ENCODE assay signal across 15 cellular contexts in the genomic region with DNA sequence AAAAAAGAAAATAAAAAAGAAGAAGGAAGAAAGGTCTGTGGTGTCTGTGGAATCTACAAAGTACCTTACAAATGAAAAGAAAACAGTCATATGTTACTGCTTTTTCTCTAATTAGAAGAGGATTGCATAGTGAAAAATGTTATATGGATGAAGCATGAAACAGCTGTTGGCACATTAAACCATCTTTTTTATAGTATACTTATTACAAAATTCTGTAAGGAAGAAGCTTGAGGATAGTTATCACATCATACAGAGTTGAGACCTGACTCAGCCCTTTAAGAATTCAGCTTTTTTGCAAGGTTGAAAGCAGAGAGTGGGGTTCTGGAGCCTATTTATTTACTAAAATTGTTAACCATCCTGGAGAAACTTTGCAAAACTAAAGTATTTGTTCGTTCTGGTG.
DNase-seq lines count a peak whose midpoint lies in the region; ATAC-seq, FAIRE-seq and TF ChIP-seq lines count a peak whose summit lies in the region.
"Had no signal": no experiment of that assay in that cellular context is flagged by ENCODE, and none has a peak within 500 bp of the region (broad histone marks: within the 10 kb centered on the region; RNA-seq: fewer than 3 reads in every experiment).

No MANE protein-coding gene starts in this region.

- H3K4me1 ChIP-seq in IMR-90 (ENCODE audit: control insufficient read depth, insufficient read depth, low read length): 0 out of 2 replicates have a peak, but pooled peaks cover 4% of the 10 kb centered on the region
- H3K4me1 ChIP-seq in astrocyte (ENCODE audit: insufficient read depth, low read length): no peaks in the 10 kb centered on the region
- peaks cover 59 to 62% of the 10 kb centered on the region in 2 experiments for H3K4me1 ChIP-seq in neutrophil (ENCODE audit: control insufficient read depth in 1 of 2, insufficient read depth in 1 of 2, low read depth in 1 of 2, low read length in 1 of 2)
- H3K4me1 ChIP-seq: pancreas had no signal

- H2AFZ ChIP-seq in IMR-90 (replicated peaks; ENCODE audit: low read length, poor library complexity): no peak overlapping the region
- H2AFZ ChIP-seq in astrocyte (ENCODE audit: low read depth, low read length): no peak overlapping the region

- intact Hi-C loops in IMR-90 (cut with micrococcal nuclease): no loop called here

- peak overlapping the region; percentile 66 for H3K27ac Mint-ChIP-seq in astrocyte (ENCODE audit: unreplicated experiment)

- H3K9me3 ChIP-seq in IMR-90 (ENCODE audit: control insufficient read depth, insufficient read depth, low read length) (no peaks in the 10 kb centered on the region), astrocyte (ENCODE audit: insufficient read depth, low read depth, low read length) (no peaks in the 10 kb centered on the region), neutrophil (no peaks in the 10 kb centered on the region)
- H3K9me3 ChIP-seq: pancreas, thyroid gland had no signal

- 0 out of 2 replicates have a peak, but pooled peaks cover 2% of the 10 kb centered on the region for H3K9me1 ChIP-seq in IMR-90 (ENCODE audit: insufficient read depth, low read length)

- H2BK5ac ChIP-seq in IMR-90 (ENCODE audit: low read depth, low read length, poor library complexity, severe bottlenecking): no peak overlapping the region

- H3K4me1 Mint-ChIP-seq in astrocyte (ENCODE audit: low read depth, unreplicated experiment): peaks cover 6% of the 10 kb centered on the region

- peaks cover 3% of the 10 kb centered on the region for H3K9me3 Mint-ChIP-seq in astrocyte (ENCODE audit: unreplicated experiment)

- in situ Hi-C loops in IMR-90 (cut with MboI; ENCODE audit: low sequenced_read_pairs): no loop called here

- TF ChIP-seq RAD21 in IMR-90 (IDR thresholded peaks at IDR 0.05; ENCODE audit: low read length): no peak

- H3K27ac ChIP-seq in IMR-90 (ENCODE audit: insufficient read depth, low read length) (no peak overlapping the region), astrocyte (ENCODE audit: low read depth, low read length) (no peak overlapping the region), neutrophil (peak overlapping the region; percentile 87)
- H3K27ac ChIP-seq: C4-2B, cardiac muscle cell, pancreas, thyroid gland had no signal

- no peak overlapping the region for H4K91ac ChIP-seq in IMR-90 (ENCODE audit: insufficient read depth, low read depth, low read length)

- H3K4me2 ChIP-seq in IMR-90 (ENCODE audit: low read depth, low read length): peak overlapping the region; percentile 10; the same call in 1 of the 2 replicates
- H3K4me2 ChIP-seq in astrocyte (ENCODE audit: low read length): no peak overlapping the region

- POLR2A ChIA-PET in BJ (lab: Charles Lee): no interaction called here
- POLR2A ChIA-PET in IMR-90 (lab: Charles Lee; ENCODE audit: unreplicated experiment): interaction anchor here (0.9 kb wide), 1 partner anchor 9 kb away, joined by 3 read pairs; no protein-coding TSS in a partner anchor

- no peak for TF ChIP-seq POLR2A in IMR-90 (IDR thresholded peaks at IDR 0.05; ENCODE audit: low read depth, low read length)

- no peaks in the 10 kb centered on the region for H3K79me2 ChIP-seq in astrocyte (ENCODE audit: insufficient read depth, low read length)

- H4K5ac ChIP-seq in IMR-90 (ENCODE audit: low read depth, low read length): no peak overlapping the region

- no peak overlapping the region for H3K4ac ChIP-seq in IMR-90 (ENCODE audit: low read depth, low read length)

- no peak overlapping the region for H2AK5ac ChIP-seq in IMR-90 (ENCODE audit: low read depth, low read length)

- H3K79me1 ChIP-seq in IMR-90 (ENCODE audit: low read depth in 1 of 2, low read length in 2 of 2): no peaks in the 10 kb centered on the region

- H3K9ac ChIP-seq in IMR-90 (ENCODE audit: low read depth, low read length) (no peak overlapping the region), astrocyte (ENCODE audit: low read length) (no peak overlapping the region)

- dilution Hi-C loops in IMR-90 (cut with HindIII; ENCODE audit: low sequenced_read_pairs, unreplicated experiment): no loop called here

- no peak overlapping the region for H2AK9ac ChIP-seq in IMR-90 (replicated peaks; ENCODE audit: low read depth, low read length, poor library complexity)

- DNase-seq in BJ (ENCODE audit: low read depth): peak; percentile 70
- DNase-seq in IMR-90: peak; percentile 73
- DNase-seq in astrocyte (ENCODE audit: low read depth): peak; percentile 31
- DNase-seq in stimulated activated naive CD4-positive, alpha-beta T cell treated with Interleukin-2 at 50 U/mL for 16 hours (lab: John Stamatoyannopoulos, UW): no peak
- DNase-seq in stimulated activated naive CD4-positive, alpha-beta T cell (lab: John Stamatoyannopoulos, UW): no peak
- no peak for DNase-seq in T-helper 1 cell
- no peak for DNase-seq in glomerular visceral epithelial cell (ENCODE audit: extremely low spot score)
- DNase-seq: activated gamma-delta T cell treated with Interleukin-2 at 50 U/mL for 16 hours, left cardiac atrium, NCI-H2107, pancreas, thyroid gland had no signal

- no peak overlapping the region for H3K56ac ChIP-seq in IMR-90 (ENCODE audit: extremely low read depth, insufficient read depth, low read length)

- ATAC-seq in IMR-90 (ENCODE audit: low read depth): peak; percentile 91

- H3K36me3 ChIP-seq in BJ (ENCODE audit: control insufficient read depth, insufficient read depth, low read length): no peaks in the 10 kb centered on the region
- H3K36me3 ChIP-seq in IMR-90 (ENCODE audit: control insufficient read depth, insufficient read depth, low read length): no peaks in the 10 kb centered on the region
- no peaks in the 10 kb centered on the region for H3K36me3 ChIP-seq in astrocyte (ENCODE audit: insufficient read depth, low read length)
- H3K36me3 ChIP-seq in neutrophil: no peaks in the 10 kb centered on the region
- H3K36me3 ChIP-seq: cardiac muscle cell, pancreas, thyroid gland had no signal

- no peak overlapping the region for H3K23ac ChIP-seq in IMR-90 (ENCODE audit: low read depth, low read length)

- H4K20me1 ChIP-seq in IMR-90 (ENCODE audit: insufficient read depth, low read length): no peaks in the 10 kb centered on the region
- H4K20me1 ChIP-seq in astrocyte (ENCODE audit: insufficient read depth, low read length): no peaks in the 10 kb centered on the region

- no peak overlapping the region for H3K14ac ChIP-seq in IMR-90 (replicated peaks; ENCODE audit: low read depth, low read length)

- no peaks in the 10 kb centered on the region for H3K27me3 Mint-ChIP-seq in astrocyte (ENCODE audit: low read depth, unreplicated experiment)

- CTCF ChIA-PET in BJ (lab: Yijun Ruan, JAX): interaction anchor here (1.0 to 1.3 kb wide), 3 partner anchors 18 to 223 kb away, joined by 3 to 5 read pairs (median 4); a partner anchor contains a TSS
- CTCF ChIA-PET in IMR-90 (lab: Yijun Ruan, JAX): interaction anchor here (1.4 kb wide), 1 partner anchor 9 kb away, joined by 3 read pairs; no protein-coding TSS in a partner anchor

- H3K27me3 ChIP-seq in BJ (ENCODE audit: control insufficient read depth, insufficient read depth, low read length) (no peaks in the 10 kb centered on the region), IMR-90 (ENCODE audit: control insufficient read depth, insufficient read depth, low read length) (no peaks in the 10 kb centered on the region), astrocyte (ENCODE audit: insufficient read depth, low read length) (no peaks in the 10 kb centered on the region), neutrophil (no peaks in the 10 kb centered on the region)
- H3K27me3 ChIP-seq: cardiac muscle cell, pancreas, thyroid gland had no signal

- no peak overlapping the region for H2BK20ac ChIP-seq in IMR-90 (ENCODE audit: low read depth, low read length)

- no TSS peak for BruUV-seq in IMR-90 (replicated peaks; lab: Mats Ljungman, UMichigan)

- no peak overlapping the region for H4K8ac ChIP-seq in IMR-90 (ENCODE audit: low read depth in 2 of 2, low read length in 2 of 2)

- no peak for FAIRE-seq in astrocyte (lab: Jason Lieb, UNC)
- FAIRE-seq: pancreas had no signal

- no peak overlapping the region for H3K4me3 Mint-ChIP-seq in astrocyte (ENCODE audit: unreplicated experiment)

- no peak overlapping the region for H3K4me3 ChIP-seq in BJ (ENCODE audit: low read depth, low read length)
- H3K4me3 ChIP-seq in IMR-90 (ENCODE audit: insufficient read depth, low read depth, low read length): no peak overlapping the region
- H3K4me3 ChIP-seq in astrocyte (ENCODE audit: insufficient read depth, low read depth, low read length): no peak overlapping the region
- H3K4me3 ChIP-seq in neutrophil (ENCODE audit: low read depth in 1 of 2, low read length in 1 of 2): no peak overlapping the region
- H3K4me3 ChIP-seq: cardiac muscle cell, pancreas, thyroid gland had no signal

- WGBS in IMR-90 (ENCODE audit: extremely low coverage in 2 of 2, insufficient read length in 1 of 2), 2 experiments: no CpG with 5 or more reads among the region's 1 CpG

- no peak overlapping the region for H2BK120ac ChIP-seq in IMR-90 (ENCODE audit: low read depth, low read length)

- TF ChIP-seq CTCF in BJ (IDR thresholded peaks at IDR 0.05; ENCODE audit: insufficient read depth, low read depth, low read length) (no peak), IMR-90 (conservative IDR thresholded peaks at IDR 0.05; ENCODE audit: low read depth, low read length) (no peak), astrocyte (IDR thresholded peaks at IDR 0.05; ENCODE audit: insufficient read depth, low read depth, low read length) (no peak), neutrophil (IDR thresholded peaks at IDR 0.05) (no peak)

- peaks cover 7% of the 10 kb centered on the region for H3K36me3 Mint-ChIP-seq in astrocyte (ENCODE audit: low read depth, unreplicated experiment)

- no peak overlapping the region for H3K18ac ChIP-seq in IMR-90 (ENCODE audit: low read depth, low read length)

- no peak overlapping the region for H2BK15ac ChIP-seq in IMR-90 (ENCODE audit: low read depth, low read length)

TF ChIP-seq in IMR-90, 13 proteins besides CTCF, POLR2A, EP300 and RAD21:
- TF ChIP-seq, protein P1, sequence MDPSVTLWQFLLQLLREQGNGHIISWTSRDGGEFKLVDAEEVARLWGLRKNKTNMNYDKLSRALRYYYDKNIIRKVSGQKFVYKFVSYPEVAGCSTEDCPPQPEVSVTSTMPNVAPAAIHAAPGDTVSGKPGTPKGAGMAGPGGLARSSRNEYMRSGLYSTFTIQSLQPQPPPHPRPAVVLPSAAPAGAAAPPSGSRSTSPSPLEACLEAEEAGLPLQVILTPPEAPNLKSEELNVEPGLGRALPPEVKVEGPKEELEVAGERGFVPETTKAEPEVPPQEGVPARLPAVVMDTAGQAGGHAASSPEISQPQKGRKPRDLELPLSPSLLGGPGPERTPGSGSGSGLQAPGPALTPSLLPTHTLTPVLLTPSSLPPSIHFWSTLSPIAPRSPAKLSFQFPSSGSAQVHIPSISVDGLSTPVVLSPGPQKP (IDR thresholded peaks at IDR 0.05; ENCODE audit: borderline replicate concordance, low read depth, low read length): no peak
- TF ChIP-seq MAFK (IDR thresholded peaks at IDR 0.05; ENCODE audit: low read depth, low read length): peak; percentile 29; the same call in 1 of the 2 replicates
- TF ChIP-seq RCOR1 (IDR thresholded peaks at IDR 0.05; ENCODE audit: insufficient replicate concordance, low read length): no peak
- no peak for TF ChIP-seq RFX5 (IDR thresholded peaks at IDR 0.05; ENCODE audit: low read depth, low read length)
- TF ChIP-seq MAZ (IDR thresholded peaks at IDR 0.05; ENCODE audit: borderline replicate concordance, low read depth, low read length): no peak

Comparison
In these comparisons a context has a peak if more than half of its experiments do, and no peak if none do; other contexts are left out.
1. DNase-seq: peak in BJ (single experiment), IMR-90 (single experiment) and astrocyte (single experiment); none in stimulated activated naive CD4-positive, alpha-beta T cell treated with Interleukin-2 at 50 U/mL for 16 hours (single experiment), stimulated activated naive CD4-positive, alpha-beta T cell (0 of 6), T-helper 1 cell (0 of 5) and glomerular visceral epithelial cell (single experiment).